In genomic region chr3:136544532-136544931, GRCh38 we compare ENCODE assay signal across 1 cellular context.
TF ChIP-seq lines count a peak whose summit lies in the region.

No MANE protein-coding gene starts in this region.

TF ChIP-seq in IMR-90, 13 proteins besides CTCF, POLR2A, EP300 and RAD21:
- TF ChIP-seq USF2 (IDR thresholded peaks at IDR 0.05; ENCODE audit: low read depth, low read length) (no peak), CEBPB (IDR thresholded peaks at IDR 0.05; ENCODE audit: low read depth, low read length) (peak; percentile 45)
